In the genomic region with DNA sequence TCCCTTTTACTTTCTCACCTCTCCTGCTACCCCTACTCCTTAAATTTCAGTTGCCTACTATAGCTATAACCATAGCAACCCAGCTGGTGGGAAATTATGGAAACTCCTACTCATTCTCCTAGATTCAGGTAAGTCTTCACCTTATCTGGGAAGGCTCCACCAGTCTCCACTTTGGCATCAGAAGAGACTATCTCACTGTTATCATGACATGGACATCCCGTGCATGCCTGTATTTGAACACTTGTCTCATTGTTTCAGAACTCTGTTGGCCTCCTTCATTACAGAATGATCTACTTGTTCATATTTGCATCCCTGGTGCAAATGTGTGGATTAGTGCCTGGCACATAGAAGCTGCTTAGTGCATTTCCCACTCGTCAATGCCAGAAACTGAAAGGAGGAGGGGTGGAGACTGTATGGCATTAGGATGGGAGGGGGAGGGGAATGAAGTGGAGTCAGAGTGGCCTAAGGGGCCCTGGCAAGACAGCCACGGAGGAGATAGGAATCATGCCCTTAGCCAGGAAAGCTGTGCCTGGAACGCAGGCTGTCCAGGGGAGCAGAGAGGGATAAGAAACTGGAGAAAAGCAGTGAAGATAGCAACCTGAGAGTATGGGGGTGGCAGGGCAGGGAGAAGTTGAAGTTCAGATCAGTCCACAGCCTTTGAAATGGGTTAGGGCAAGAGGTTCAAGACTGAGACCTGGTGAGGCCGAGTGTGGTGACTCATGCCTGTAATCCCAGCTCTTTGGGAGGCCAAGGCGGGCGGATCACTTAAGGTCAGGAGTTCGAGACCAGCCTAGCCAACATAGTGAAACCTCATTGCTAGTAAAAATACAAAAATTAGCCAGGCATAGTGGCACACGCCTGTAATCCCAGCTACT, we compare ENCODE assay signal across 2 cellular contexts.
A peak's percentile ranks its signal among the peaks of the same experiment; 100 is the strongest.
TF ChIP-seq lines count a peak whose summit lies in the region.

No MANE protein-coding gene starts in this region.

TF ChIP-seq in HCT116, 20 proteins besides CTCF, POLR2A, EP300 and RAD21 (continued from another document):
- TF ChIP-seq YY1 (IDR thresholded peaks at IDR 0.05; ENCODE audit: extremely low read depth, insufficient replicate concordance, low read depth, low read length) (no peak), CBX3 (IDR thresholded peaks at IDR 0.05; ENCODE audit: low read depth) (0 out of 2 replicates have a peak, but pooled peaks have one; percentile 21), SIN3A (IDR thresholded peaks at IDR 0.05; ENCODE audit: low read depth) (0 out of 2 replicates have a peak, but pooled peaks have one; percentile 10)
- TF ChIP-seq, protein P1, sequence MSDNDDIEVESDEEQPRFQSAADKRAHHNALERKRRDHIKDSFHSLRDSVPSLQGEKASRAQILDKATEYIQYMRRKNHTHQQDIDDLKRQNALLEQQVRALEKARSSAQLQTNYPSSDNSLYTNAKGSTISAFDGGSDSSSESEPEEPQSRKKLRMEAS (IDR thresholded peaks at IDR 0.05) = no peak

TF ChIP-seq in WTC11, 78 proteins besides CTCF, POLR2A, EP300 and RAD21 (continued from another document):
- no peak for TF ChIP-seq TEAD1 (CRISPR knock-in tag; IDR thresholded peaks at IDR 0.05)
- no peak for TF ChIP-seq JAZF1 (CRISPR knock-in tag; IDR thresholded peaks at IDR 0.05)
- TF ChIP-seq RELA (CRISPR knock-in tag; IDR thresholded peaks at IDR 0.05; ENCODE audit: borderline replicate concordance) = no peak
- TF ChIP-seq, protein P2, sequence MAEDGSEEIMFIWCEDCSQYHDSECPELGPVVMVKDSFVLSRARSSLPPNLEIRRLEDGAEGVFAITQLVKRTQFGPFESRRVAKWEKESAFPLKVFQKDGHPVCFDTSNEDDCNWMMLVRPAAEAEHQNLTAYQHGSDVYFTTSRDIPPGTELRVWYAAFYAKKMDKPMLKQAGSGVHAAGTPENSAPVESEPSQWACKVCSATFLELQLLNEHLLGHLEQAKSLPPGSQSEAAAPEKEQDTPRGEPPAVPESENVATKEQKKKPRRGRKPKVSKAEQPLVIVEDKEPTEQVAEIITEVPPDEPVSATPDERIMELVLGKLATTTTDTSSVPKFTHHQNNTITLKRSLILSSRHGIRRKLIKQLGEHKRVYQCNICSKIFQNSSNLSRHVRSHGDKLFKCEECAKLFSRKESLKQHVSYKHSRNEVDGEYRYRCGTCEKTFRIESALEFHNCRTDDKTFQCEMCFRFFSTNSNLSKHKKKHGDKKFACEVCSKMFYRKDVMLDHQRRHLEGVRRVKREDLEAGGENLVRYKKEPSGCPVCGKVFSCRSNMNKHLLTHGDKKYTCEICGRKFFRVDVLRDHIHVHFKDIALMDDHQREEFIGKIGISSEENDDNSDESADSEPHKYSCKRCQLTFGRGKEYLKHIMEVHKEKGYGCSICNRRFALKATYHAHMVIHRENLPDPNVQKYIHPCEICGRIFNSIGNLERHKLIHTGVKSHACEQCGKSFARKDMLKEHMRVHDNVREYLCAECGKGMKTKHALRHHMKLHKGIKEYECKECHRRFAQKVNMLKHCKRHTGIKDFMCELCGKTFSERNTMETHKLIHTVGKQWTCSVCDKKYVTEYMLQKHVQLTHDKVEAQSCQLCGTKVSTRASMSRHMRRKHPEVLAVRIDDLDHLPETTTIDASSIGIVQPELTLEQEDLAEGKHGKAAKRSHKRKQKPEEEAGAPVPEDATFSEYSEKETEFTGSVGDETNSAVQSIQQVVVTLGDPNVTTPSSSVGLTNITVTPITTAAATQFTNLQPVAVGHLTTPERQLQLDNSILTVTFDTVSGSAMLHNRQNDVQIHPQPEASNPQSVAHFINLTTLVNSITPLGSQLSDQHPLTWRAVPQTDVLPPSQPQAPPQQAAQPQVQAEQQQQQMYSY (CRISPR knock-in tag; IDR thresholded peaks at IDR 0.05) = no peak
- TF ChIP-seq NR3C1 (CRISPR knock-in tag; conservative IDR thresholded peaks at IDR 0.05; ENCODE audit: low read depth) = no peak
- no peak for TF ChIP-seq OVOL2 (CRISPR knock-in tag; IDR thresholded peaks at IDR 0.05; ENCODE audit: borderline replicate concordance)
- TF ChIP-seq ZNF416 (CRISPR knock-in tag; IDR thresholded peaks at IDR 0.05) = no peak
- no peak for TF ChIP-seq KAT7 (CRISPR knock-in tag; IDR thresholded peaks at IDR 0.05; ENCODE audit: borderline replicate concordance)
- TF ChIP-seq SP1 (CRISPR knock-in tag; conservative IDR thresholded peaks at IDR 0.05) = no peak
- TF ChIP-seq GRHL2 (CRISPR knock-in tag; IDR thresholded peaks at IDR 0.05; ENCODE audit: insufficient replicate concordance, severe bottlenecking) = no peak
- TF ChIP-seq, protein P3, sequence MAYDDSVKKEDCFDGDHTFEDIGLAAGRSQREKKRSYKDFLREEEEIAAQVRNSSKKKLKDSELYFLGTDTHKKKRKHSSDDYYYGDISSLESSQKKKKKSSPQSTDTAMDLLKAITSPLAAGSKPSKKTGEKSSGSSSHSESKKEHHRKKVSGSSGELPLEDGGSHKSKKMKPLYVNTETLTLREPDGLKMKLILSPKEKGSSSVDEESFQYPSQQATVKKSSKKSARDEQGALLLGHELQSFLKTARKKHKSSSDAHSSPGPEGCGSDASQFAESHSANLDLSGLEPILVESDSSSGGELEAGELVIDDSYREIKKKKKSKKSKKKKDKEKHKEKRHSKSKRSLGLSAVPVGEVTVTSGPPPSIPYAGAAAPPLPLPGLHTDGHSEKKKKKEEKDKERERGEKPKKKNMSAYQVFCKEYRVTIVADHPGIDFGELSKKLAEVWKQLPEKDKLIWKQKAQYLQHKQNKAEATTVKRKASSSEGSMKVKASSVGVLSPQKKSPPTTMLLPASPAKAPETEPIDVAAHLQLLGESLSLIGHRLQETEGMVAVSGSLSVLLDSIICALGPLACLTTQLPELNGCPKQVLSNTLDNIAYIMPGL (CRISPR knock-in tag; IDR thresholded peaks at IDR 0.05) = no peak
- TF ChIP-seq HMGA2 (CRISPR knock-in tag; IDR thresholded peaks at IDR 0.05) = no peak
- TF ChIP-seq ELF4 (CRISPR knock-in tag; IDR thresholded peaks at IDR 0.05; ENCODE audit: low read depth) = no peak
- TF ChIP-seq, protein P4, sequence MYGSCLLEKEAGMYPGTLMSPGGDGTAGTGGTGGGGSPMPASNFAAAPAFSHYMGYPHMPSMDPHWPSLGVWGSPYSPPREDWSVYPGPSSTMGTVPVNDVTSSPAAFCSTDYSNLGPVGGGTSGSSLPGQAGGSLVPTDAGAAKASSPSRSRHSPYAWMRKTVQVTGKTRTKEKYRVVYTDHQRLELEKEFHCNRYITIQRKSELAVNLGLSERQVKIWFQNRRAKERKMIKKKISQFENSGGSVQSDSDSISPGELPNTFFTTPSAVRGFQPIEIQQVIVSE (CRISPR knock-in tag; IDR thresholded peaks at IDR 0.05; ENCODE audit: borderline replicate concordance) = no peak
- TF ChIP-seq, protein P5, sequence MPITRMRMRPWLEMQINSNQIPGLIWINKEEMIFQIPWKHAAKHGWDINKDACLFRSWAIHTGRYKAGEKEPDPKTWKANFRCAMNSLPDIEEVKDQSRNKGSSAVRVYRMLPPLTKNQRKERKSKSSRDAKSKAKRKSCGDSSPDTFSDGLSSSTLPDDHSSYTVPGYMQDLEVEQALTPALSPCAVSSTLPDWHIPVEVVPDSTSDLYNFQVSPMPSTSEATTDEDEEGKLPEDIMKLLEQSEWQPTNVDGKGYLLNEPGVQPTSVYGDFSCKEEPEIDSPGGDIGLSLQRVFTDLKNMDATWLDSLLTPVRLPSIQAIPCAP (CRISPR knock-in tag; IDR thresholded peaks at IDR 0.05) = no peak
